22 cellular contexts compared by ENCODE assay signal in genomic region chr6:14689639-14690038, GRCh38.
"Had no signal": no experiment of that assay in that cellular context is flagged by ENCODE, and none has a peak within 500 bp of the region (broad histone marks: within the 10 kb centered on the region; RNA-seq: fewer than 3 reads in every experiment).

No MANE protein-coding gene starts in this region.

- ATAC-seq: effector memory CD8-positive, alpha-beta T cell; esophagus mucosa; gastrocnemius medialis; heart right ventricle; left cardiac atrium; left lung; left ventricle myocardium superior; lower lobe of right lung had no signal

- H3K4me3 Mint-ChIP-seq: dendritic cell treated with granulocyte-macrophage colony-stimulating factor and Interleukin-4, amounts not matched to agents 40 ng/mL and 50 ng/mL, for 4 days; effector memory CD8-positive, alpha-beta T cell; endodermal cell; mesothelial cell of epicardium had no signal

- H3K27me3 ChIP-seq: colonic mucosa, esophagus squamous epithelium, gastrocnemius medialis, heart right ventricle, left lung had no signal

- H3K27me3 Mint-ChIP-seq: dendritic cell treated with granulocyte-macrophage colony-stimulating factor and Interleukin-4, amounts not matched to agents 40 ng/mL and 50 ng/mL, for 4 days; effector memory CD8-positive, alpha-beta T cell had no signal

- H3K27ac Mint-ChIP-seq: dendritic cell treated with granulocyte-macrophage colony-stimulating factor and Interleukin-4, amounts not matched to agents 40 ng/mL and 50 ng/mL, for 4 days; endodermal cell; mesothelial cell of epicardium had no signal

- H3K9me3 ChIP-seq: colonic mucosa, esophagus squamous epithelium, gastrocnemius medialis, heart right ventricle, left lung, lower lobe of right lung had no signal

- H3K4me3 ChIP-seq: colonic mucosa, esophagus squamous epithelium, gastrocnemius medialis, heart right ventricle, left lung, lower lobe of right lung had no signal

- H3K4me1 ChIP-seq: colonic mucosa, esophagus squamous epithelium, gastrocnemius medialis, heart right ventricle, left lung, lower lobe of right lung had no signal

- H3K27ac ChIP-seq: colonic mucosa, epithelial cell of prostate, esophagus squamous epithelium, gastrocnemius medialis, heart right ventricle, left lung, lower lobe of right lung had no signal

- H3K36me3 Mint-ChIP-seq: mesothelial cell of epicardium had no signal

- DNase-seq: colonic mucosa; cortex of kidney; effector CD8-positive, alpha-beta T cell; effector memory CD8-positive, alpha-beta T cell; endodermal cell; esophagus squamous epithelium; foreskin fibroblast; foreskin melanocyte; gastrocnemius medialis; glutamatergic neuron; head of caudate nucleus; heart right ventricle; hippocampal formation; left cardiac atrium; left lung; left ventricle myocardium superior; lower lobe of right lung; mesenchymal stem cell had no signal

- H3K9me3 Mint-ChIP-seq: dendritic cell treated with granulocyte-macrophage colony-stimulating factor and Interleukin-4, amounts not matched to agents 40 ng/mL and 50 ng/mL, for 4 days; effector memory CD8-positive, alpha-beta T cell; endodermal cell; mesothelial cell of epicardium had no signal

- H3K36me3 ChIP-seq: colonic mucosa, esophagus squamous epithelium, gastrocnemius medialis, heart right ventricle, left lung, lower lobe of right lung had no signal
